Comparison of ENCODE assay signal across 8 cellular contexts in genomic region chr12:9813821-9814798, GRCh38. TPM values are rescaled to one million over a fixed set of nuclear protein-coding genes. Genes with fewer than 3 reads are reported as not detected.
A peak's percentile ranks its signal among the peaks of the same experiment; 100 is the strongest.
DNase-seq lines count a peak whose midpoint lies in the region; ATAC-seq, FAIRE-seq and TF ChIP-seq lines count a peak whose summit lies in the region.

No MANE protein-coding gene starts in this region.

- no peaks in the 10 kb centered on the region for H3F3A ChIP-seq in DOHH2 (ENCODE audit: control insufficient read depth, insufficient read depth)

- H3K36me3 ChIP-seq in DOHH2 (ENCODE audit: control insufficient read depth, low read length) (no peaks in the 10 kb centered on the region), small intestine (ENCODE audit: control insufficient read depth in 2 of 2, insufficient read depth in 2 of 2, low read length in 2 of 2) (no peaks in the 10 kb centered on the region)

- H3K4me1 ChIP-seq in DOHH2 (ENCODE audit: control insufficient read depth, low read length) (no peaks in the 10 kb centered on the region), small intestine (ENCODE audit: control insufficient read depth in 2 of 2, insufficient read depth in 1 of 2, low read depth in 1 of 2, low read length in 1 of 2) (no peaks in the 10 kb centered on the region)

- H3K79me2 ChIP-seq in DOHH2 (ENCODE audit: control insufficient read depth, low read length) = no peaks in the 10 kb centered on the region

- no peaks in the 10 kb centered on the region for H3K9me2 ChIP-seq in DOHH2 (replicated peaks; ENCODE audit: control insufficient read depth, low read length)

- H3K27ac ChIP-seq in DOHH2 (ENCODE audit: low read depth, low read length) (no peak overlapping the region), small intestine (ENCODE audit: low read depth in 1 of 2, low read length in 1 of 2) (no peak overlapping the region)

- no peak overlapping the region for H3K4me3 ChIP-seq in DOHH2 (ENCODE audit: low read length)
- H3K4me3 ChIP-seq in small intestine (ENCODE audit: low read depth in 1 of 2, low read length in 2 of 2) = peak overlapping the region in 1 of 2 donors; percentile 32

- 36 to 45% (median 44%) methylated on average over 32 of the region's 32 CpGs for WGBS in small intestine, 3 donors

- no peak overlapping the region for H3K4me2 ChIP-seq in DOHH2 (ENCODE audit: low read length)

- peak; percentile 88 for TF ChIP-seq CTCF in DOHH2 (IDR thresholded peaks at IDR 0.05; ENCODE audit: low read depth, low read length, poor library complexity, severe bottlenecking)

- DNase-seq in KBM-7 (peak; percentile 98), T-helper 2 cell (peak; percentile 77 to 93 (median 84)), anterior cingulate cortex (lab: John Stamatoyannopoulos, UW) (peak in 33 of 58 donors; percentile 1 to 50 (median 13)), iPS DF 19.7 (ENCODE audit: low read depth, low spot score) (peak; percentile 38), small intestine (peak; percentile 64), inferior parietal cortex (ENCODE audit: extremely low spot score) (no peak)

- H4K20me1 ChIP-seq in DOHH2 (ENCODE audit: control insufficient read depth, insufficient read depth, low read depth, low read length) = no peaks in the 10 kb centered on the region

- H3K9me3 ChIP-seq in DOHH2 (ENCODE audit: control insufficient read depth, insufficient read depth, low read length) (no peaks in the 10 kb centered on the region), small intestine (ENCODE audit: control insufficient read depth, low read depth) (no peaks in the 10 kb centered on the region)

- FAIRE-seq in small intestine (lab: Jason Lieb, UNC) = no peak

- ATAC-seq in GM21717 (IDR thresholded peaks at IDR 0.05; ENCODE audit: unreplicated experiment) = peak; percentile 78

- peaks cover 25% of the 10 kb centered on the region for H3K27me3 ChIP-seq in DOHH2 (ENCODE audit: control insufficient read depth, low read length)
- H3K27me3 ChIP-seq in small intestine (ENCODE audit: control insufficient read depth in 2 of 2, insufficient read depth in 2 of 2, low read length in 2 of 2) = no peaks in the 10 kb centered on the region

- in situ Hi-C loops in KBM-7 (cut with MboI; ENCODE audit: low pct_unique_long_range_greater_than_20kb, low sequenced_read_pairs) = loop anchor here (25.0 kb wide), 1 partner anchor 323 kb away; the partner anchor contains the start of gene CLEC7A

RNA-seq across cellular contexts. Expression of gene KLRF1, which starts 13.2 kb away (rescaled TPM):
- polyA plus RNA-seq in small intestine = under 1 TPM in 1 of 3 donors, not detected in 2; 0.24 TPM

RNA-seq across cellular contexts. Expression of gene CD69, which starts 53.4 kb away (rescaled TPM):
- polyA plus RNA-seq in small intestine = 1 to 10 TPM; 1.8 to 6.2 (median 4.1) TPM

RNA-seq across cellular contexts. Expression of gene CLEC2B, which starts 55.0 kb away (rescaled TPM):
- 1 to 10 TPM in 2 of 3 donors, under 1 TPM in 1; 0.45 to 7.4 (median 4.6) TPM for polyA plus RNA-seq in small intestine
